8 cellular contexts compared by ENCODE assay signal in the genomic region with DNA sequence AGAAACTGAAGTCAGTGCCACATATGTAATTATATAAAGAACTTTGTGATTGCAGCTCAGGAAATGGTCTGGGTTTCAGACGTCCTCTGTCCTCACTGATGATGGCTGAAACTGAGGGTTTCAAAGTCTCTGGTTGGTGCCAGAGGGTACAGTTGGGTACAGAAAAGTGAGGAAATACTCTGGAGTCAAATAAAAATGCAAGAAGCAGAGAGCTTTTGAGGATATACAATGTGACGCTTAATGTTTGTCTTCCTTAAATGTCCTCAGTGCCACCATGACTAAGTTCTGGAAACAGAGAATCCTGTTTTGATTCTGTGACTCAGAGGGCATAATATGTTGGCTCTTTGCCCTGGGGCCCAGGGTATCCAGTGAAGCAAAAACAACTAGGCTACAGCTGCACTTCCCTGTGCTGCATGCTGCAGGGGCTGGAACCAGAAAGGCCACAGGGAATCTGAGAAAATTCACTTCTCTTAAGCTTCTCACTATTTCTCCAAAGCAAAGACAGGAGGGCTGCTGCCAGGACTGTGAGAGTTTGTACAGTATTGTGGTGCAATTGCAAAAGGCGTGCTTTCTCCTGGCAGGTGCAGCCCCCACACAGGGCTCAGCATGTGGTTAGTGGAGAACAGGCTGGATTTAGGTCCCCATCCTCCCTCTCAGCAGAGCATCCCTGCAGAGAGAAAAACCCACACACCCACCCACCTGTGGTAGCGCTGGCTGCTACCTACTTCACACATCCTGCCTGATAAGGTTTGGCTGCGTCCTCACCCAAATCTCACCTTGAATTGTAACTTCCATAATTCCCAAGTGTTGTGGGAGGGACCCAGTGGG.
DNase-seq lines count a peak whose midpoint lies in the region; ATAC-seq and TF ChIP-seq lines count a peak whose summit lies in the region.

No MANE protein-coding gene starts in this region.

- peaks cover 36% of the 10 kb centered on the region for H3K4me1 Mint-ChIP-seq in nephron
- H3K4me1 Mint-ChIP-seq in endodermal cell = peaks cover 1% of the 10 kb centered on the region
- H3K4me1 Mint-ChIP-seq in CD8-positive, alpha-beta memory T cell = peaks cover 0 to 4% (median under 1%) of the 10 kb centered on the region in 3 donors

- no peaks in the 10 kb centered on the region for H4K20me1 ChIP-seq in DND-41 (ENCODE audit: insufficient read depth, low read length)

- H3K9ac ChIP-seq in DND-41 (ENCODE audit: low read depth, low read length) (no peak overlapping the region), endodermal cell (ENCODE audit: extremely low read depth, low read length, poor library complexity, severe bottlenecking) (no peak overlapping the region)

- no peaks in the 10 kb centered on the region for H3K36me3 Mint-ChIP-seq in nephron (ENCODE audit: low read depth)
- no peaks in the 10 kb centered on the region for H3K36me3 Mint-ChIP-seq in endodermal cell (ENCODE audit: low read depth)
- no peaks in the 10 kb centered on the region for H3K36me3 Mint-ChIP-seq in CD8-positive, alpha-beta memory T cell

- no peak overlapping the region for H2AFZ ChIP-seq in DND-41 (ENCODE audit: low read depth, low read length)

- H3K36me3 ChIP-seq in DND-41 (ENCODE audit: insufficient read depth, low read length) (no peaks in the 10 kb centered on the region), endodermal cell (ENCODE audit: control insufficient read depth, insufficient read depth, low read length) (no peaks in the 10 kb centered on the region)
- no peaks in the 10 kb centered on the region for H3K36me3 ChIP-seq in CD8-positive, alpha-beta memory T cell (ENCODE audit: insufficient read depth, low read length)

- peaks cover 4% of the 10 kb centered on the region for H3K27me3 Mint-ChIP-seq in nephron (ENCODE audit: low read depth)
- peaks cover 5% of the 10 kb centered on the region for H3K27me3 Mint-ChIP-seq in endodermal cell (ENCODE audit: insufficient read depth)
- H3K27me3 Mint-ChIP-seq in CD8-positive, alpha-beta memory T cell = peaks cover 14 to 61% of the 10 kb centered on the region in 2 donors

- ATAC-seq in DND-41 (ENCODE audit: insufficient read depth, low read depth) (peak; percentile 91), HG03039 (IDR thresholded peaks at IDR 0.05; ENCODE audit: unreplicated experiment) (no peak)

- H3K79me2 ChIP-seq in DND-41 (ENCODE audit: insufficient read depth, low read length) = no peaks in the 10 kb centered on the region

- no peak overlapping the region for H3K4me3 Mint-ChIP-seq in nephron
- H3K4me3 Mint-ChIP-seq in endodermal cell = no peak overlapping the region
- no peak overlapping the region for H3K4me3 Mint-ChIP-seq in CD8-positive, alpha-beta memory T cell

- H3K27ac ChIP-seq in DND-41 (ENCODE audit: low read length) (peak overlapping the region; percentile 69), coronary artery (peak overlapping the region; percentile 74 to 84), endodermal cell (ENCODE audit: low read depth, low read length) (no peak overlapping the region)
- no peak overlapping the region for H3K27ac ChIP-seq in CD8-positive, alpha-beta memory T cell (ENCODE audit: low read depth, low read length)

- no peak overlapping the region; a peak in 1 of 4 replicates for H3K4me3 ChIP-seq in DND-41 (ENCODE audit: low read depth in 1 of 2, low read length in 2 of 2)
- no peak overlapping the region for H3K4me3 ChIP-seq in coronary artery
- no peak overlapping the region for H3K4me3 ChIP-seq in endodermal cell (ENCODE audit: low read length)
- H3K4me3 ChIP-seq in CD8-positive, alpha-beta memory T cell (ENCODE audit: low read length) = no peak overlapping the region

- H3K9me3 ChIP-seq in DND-41 (ENCODE audit: insufficient read depth, low read length, severe bottlenecking) (peaks cover 2% of the 10 kb centered on the region), endodermal cell (ENCODE audit: control insufficient read depth, low read length) (no peaks in the 10 kb centered on the region)
- no peaks in the 10 kb centered on the region for H3K9me3 ChIP-seq in CD8-positive, alpha-beta memory T cell (ENCODE audit: low read length)

- DNase-seq in DND-41 = peak; percentile 73
- peak; percentile 91 for DNase-seq in NCI-H146 (lab: John Stamatoyannopoulos, UW)
- peak; percentile 85 for DNase-seq in coronary artery (ENCODE audit: low spot score)
- no peak for DNase-seq in endodermal cell
- DNase-seq in CD8-positive, alpha-beta memory T cell = no peak
- no peak for DNase-seq in activated naive CD4-positive, alpha-beta T cell treated with anti-CD3 and anti-CD28 coated beads, Interleukin-2, amount 50 U/mL, for 16 hours

- 92 to 100% methylated on average over 2 to 5 of the region's 5 CpGs for WGBS in endodermal cell (ENCODE audit: insufficient coverage in 1 of 2, insufficient read length in 1 of 2), 2 experiments

- H3K27ac Mint-ChIP-seq in nephron (peak overlapping the region in 2 of 3 experiments; percentile 53 to 66), endodermal cell (no peak overlapping the region)
- no peak overlapping the region for H3K27ac Mint-ChIP-seq in CD8-positive, alpha-beta memory T cell

- POLR2A ChIA-PET in CD8-positive, alpha-beta memory T cell (lab: Charles Lee) = no interaction called here

- 0 out of 2 replicates have a peak overlapping the region, but pooled peaks have one; percentile 5 for H3K4me2 ChIP-seq in DND-41 (ENCODE audit: insufficient read depth, low read length)

- CTCF ChIA-PET in CD8-positive, alpha-beta memory T cell (lab: Charles Lee) = no interaction called here

- TF ChIP-seq CTCF in DND-41 (IDR thresholded peaks at IDR 0.05; ENCODE audit: borderline replicate concordance, extremely low read depth, low read length, poor library complexity, severe bottlenecking) = no peak
- no peak for TF ChIP-seq CTCF in coronary artery (IDR thresholded peaks at IDR 0.05)
- no peak for TF ChIP-seq CTCF in nephron (IDR thresholded peaks at IDR 0.05; ENCODE audit: unreplicated experiment in 3 of 3)
- no peak for TF ChIP-seq CTCF in endodermal cell (conservative IDR thresholded peaks at IDR 0.05)

- H3K27me3 ChIP-seq in DND-41 (ENCODE audit: insufficient read depth, low read length, poor library complexity) (no peaks in the 10 kb centered on the region), endodermal cell (ENCODE audit: control insufficient read depth, insufficient read depth, low read length, poor library complexity, severe bottlenecking) (no peaks in the 10 kb centered on the region)
- no peaks in the 10 kb centered on the region for H3K27me3 ChIP-seq in CD8-positive, alpha-beta memory T cell (ENCODE audit: insufficient read depth, low read length, poor library complexity, severe bottlenecking)

- peaks cover 26% of the 10 kb centered on the region for H3K4me1 ChIP-seq in DND-41 (ENCODE audit: insufficient read depth, low read length)
- no peaks in the 10 kb centered on the region for H3K4me1 ChIP-seq in endodermal cell (ENCODE audit: control insufficient read depth, insufficient read depth, low read length)
- no peaks in the 10 kb centered on the region for H3K4me1 ChIP-seq in CD8-positive, alpha-beta memory T cell (ENCODE audit: insufficient read depth, low read length)

- H3K9me3 Mint-ChIP-seq in nephron (peaks cover 2% of the 10 kb centered on the region), endodermal cell (no peaks in the 10 kb centered on the region)
- H3K9me3 Mint-ChIP-seq in CD8-positive, alpha-beta memory T cell = peaks cover 0 to 2% (median 0%) of the 10 kb centered on the region in 5 donors

Comparison
In these comparisons a context has a peak if more than half of its experiments do, and no peak if none do; other contexts are left out.
1. DNase-seq: peak in DND-41 (single experiment), NCI-H146 (single experiment) and coronary artery (single experiment); none in endodermal cell (single experiment), CD8-positive, alpha-beta memory T cell (0 of 5) and activated naive CD4-positive, alpha-beta T cell treated with anti-CD3 and anti-CD28 coated beads, Interleukin-2, amount 50 U/mL, for 16 hours (single experiment).
2. H3K27ac ChIP-seq: peak in DND-41 (single experiment) and coronary artery (2 of 2); none in endodermal cell (single experiment) and CD8-positive, alpha-beta memory T cell (single experiment).
3. H3K27ac Mint-ChIP-seq: peak in nephron (2 of 3); none in endodermal cell (single experiment) and CD8-positive, alpha-beta memory T cell (0 of 8).